39 cellular contexts compared by ENCODE assay signal in genomic region chr2:155867564-155867963, GRCh38.
"Had no signal": no experiment of that assay in that cellular context is flagged by ENCODE, and none has a peak within 500 bp of the region (broad histone marks: within the 10 kb centered on the region; RNA-seq: fewer than 3 reads in every experiment).

No MANE protein-coding gene starts in this region.

- H3K4me1 Mint-ChIP-seq: activated naive CD4-positive, alpha-beta T cell treated with anti-CD3 and anti-CD28 coated beads, Interleukin-2, amount 10 ng/mL, durations not matched to agents 7 days and 5 days; activated naive CD4-positive, alpha-beta T cell treated with anti-CD3 and anti-CD28 coated beads, Interleukin-2, amount 50 U/mL, for 24 hours; activated naive CD8-positive, alpha-beta T cell treated with anti-CD3 and anti-CD28 coated beads for 36 hours; activated naive CD8-positive, alpha-beta T cell treated with anti-CD3 and anti-CD28 coated beads, Interleukin-2, amount 10 ng/mL, durations not matched to agents 7 days and 5 days; activated naive CD8-positive, alpha-beta T cell treated with anti-CD3 and anti-CD28 coated beads, Interleukin-2, amount 50 U/mL, for 24 hours; activated T-helper 17 cell treated with anti-CD3 and anti-CD28 coated beads, Interleukin-2, amount 50 U/mL, for 72 hours; central memory CD8-positive, alpha-beta T cell had no signal

- ATAC-seq: activated naive CD4-positive, alpha-beta T cell treated with anti-CD3 and anti-CD28 coated beads, Interleukin-2, amount 50 U/mL, for 72 hours; activated naive CD8-positive, alpha-beta T cell treated with anti-CD3 and anti-CD28 coated beads, Interleukin-2, amount 50 U/mL, for 24 hours; activated T-cell treated with anti-CD3 and anti-CD28 coated beads, Interleukin-2, amount 50 U/mL, for 4 hours; activated T-cell treated with anti-CD3 and anti-CD28 coated beads, Interleukin-2, amount 50 U/mL, for 72 hours; activated T-helper 17 cell treated with anti-CD3 and anti-CD28 coated beads, Interleukin-2, amount 50 U/mL, for 72 hours; body of pancreas had no signal

- H3K27me3 ChIP-seq: adrenal gland, ascending aorta, body of pancreas, brain microvascular endothelial cell, breast epithelium, cardiac muscle cell had no signal

- DNase-seq: activated effector memory CD4-positive, alpha-beta T cell treated with anti-CD3 and anti-CD28 coated beads, Interleukin-2, amount 50 U/mL, for 16 hours; activated effector memory CD4-positive, alpha-beta T cell treated with Interleukin-2 at 50 U/mL for 16 hours; activated gamma-delta T cell; activated gamma-delta T cell treated with Interleukin-2 at 50 U/mL for 16 hours; activated naive CD4-positive, alpha-beta T cell; activated naive CD4-positive, alpha-beta T cell treated with anti-CD3 and anti-CD28 coated beads, Interleukin-2, amount 10 ng/mL, durations not matched to agents 7 days and 5 days; activated naive CD4-positive, alpha-beta T cell treated with anti-CD3 and anti-CD28 coated beads, Interleukin-2, amount 50 U/mL, for 16 hours; activated naive CD4-positive, alpha-beta T cell treated with Interleukin-2 at 50 U/mL for 16 hours; activated naive CD8-positive, alpha-beta T cell treated with anti-CD3 and anti-CD28 coated beads for 36 hours; activated naive CD8-positive, alpha-beta T cell treated with anti-CD3 and anti-CD28 coated beads, Interleukin-2, amount 10 ng/mL, durations not matched to agents 7 days and 5 days; activated naive CD8-positive, alpha-beta T cell treated with anti-CD3 and anti-CD28 coated beads, Interleukin-2, amount 50 U/mL, for 24 hours; activated T-cell treated with anti-CD3 and anti-CD28 coated beads, Interleukin-2, amount 50 U/mL, for 1 hour; activated T-cell treated with anti-CD3 and anti-CD28 coated beads, Interleukin-2, amount 50 U/mL, for 24 hours; activated T-cell treated with anti-CD3 and anti-CD28 coated beads, Interleukin-2, amount 50 U/mL, for 4 hours; activated T-cell treated with anti-CD3 and anti-CD28 coated beads, Interleukin-2, amount 50 U/mL, for 48 hours; activated T-cell treated with anti-CD3 and anti-CD28 coated beads, Interleukin-2, amount 50 U/mL, for 72 hours; adrenal gland; amniotic stem cell; amygdala; anterior cingulate cortex; aorta; body of pancreas; brain microvascular endothelial cell; caudate nucleus; central memory CD4-positive, alpha-beta T cell; cerebellar nuclear complex had no signal

- H3K27ac Mint-ChIP-seq: activated naive CD4-positive, alpha-beta T cell treated with anti-CD3 and anti-CD28 coated beads, Interleukin-2, amount 10 ng/mL, durations not matched to agents 7 days and 5 days; activated naive CD4-positive, alpha-beta T cell treated with anti-CD3 and anti-CD28 coated beads, Interleukin-2, amount 50 U/mL, for 24 hours; activated naive CD4-positive, alpha-beta T cell treated with anti-CD3 and anti-CD28 coated beads, Interleukin-2, amount 50 U/mL, for 72 hours; activated naive CD8-positive, alpha-beta T cell; activated naive CD8-positive, alpha-beta T cell treated with anti-CD3 and anti-CD28 coated beads for 36 hours; activated naive CD8-positive, alpha-beta T cell treated with anti-CD3 and anti-CD28 coated beads, Interleukin-2, amount 10 ng/mL, durations not matched to agents 7 days and 5 days; activated naive CD8-positive, alpha-beta T cell treated with anti-CD3 and anti-CD28 coated beads, Interleukin-2, amount 50 U/mL, for 24 hours; activated T-cell treated with anti-CD3 and anti-CD28 coated beads, Interleukin-2, amount 50 U/mL, for 24 hours; activated T-cell treated with anti-CD3 and anti-CD28 coated beads, Interleukin-2, amount 50 U/mL, for 72 hours; activated T-helper 1 cell treated with anti-CD3 and anti-CD28 coated beads, Interleukin-12 subunit alpha, Interleukin-12 subunit beta, Interleukin-2, Interleukin-4 antibody, amounts not matched to agents 30 ng/mL and 10 ng/mL and 1 ng/mL, durations not matched to agents 14 hours and 24 hours and 36 hours; activated T-helper 17 cell treated with anti-CD3 and anti-CD28 coated beads, Interleukin-2, amount 50 U/mL, for 72 hours; activated T-helper 2 cell treated with anti-CD3 and anti-CD28 coated beads, Interferon-gamma antibody, Interleukin-2, Interleukin-4, amounts not matched to agents 10 μg/mL and 5 μg/mL and 100 μg/mL, durations not matched to agents 14 hours and 24 hours and 36 hours; brain had no signal

- H3K9me3 ChIP-seq: adrenal gland, ascending aorta, body of pancreas, breast epithelium had no signal

- H3K9me3 Mint-ChIP-seq: activated naive CD4-positive, alpha-beta T cell treated with anti-CD3 and anti-CD28 coated beads, Interleukin-2, amount 50 U/mL, for 24 hours; activated naive CD8-positive, alpha-beta T cell treated with anti-CD3 and anti-CD28 coated beads for 36 hours; activated naive CD8-positive, alpha-beta T cell treated with anti-CD3 and anti-CD28 coated beads, Interleukin-2, amount 10 ng/mL, durations not matched to agents 7 days and 5 days; activated naive CD8-positive, alpha-beta T cell treated with anti-CD3 and anti-CD28 coated beads, Interleukin-2, amount 50 U/mL, for 24 hours; activated T-cell treated with anti-CD3 and anti-CD28 coated beads, Interleukin-2, amount 50 U/mL, for 24 hours; activated T-cell treated with anti-CD3 and anti-CD28 coated beads, Interleukin-2, amount 50 U/mL, for 72 hours; activated T-helper 1 cell treated with anti-CD3 and anti-CD28 coated beads, Interleukin-12 subunit alpha, Interleukin-12 subunit beta, Interleukin-2, Interleukin-4 antibody, amounts not matched to agents 30 ng/mL and 10 ng/mL and 1 ng/mL, durations not matched to agents 14 hours and 24 hours and 36 hours; activated T-helper 17 cell treated with anti-CD3 and anti-CD28 coated beads, Interleukin-2, amount 50 U/mL, for 72 hours; activated T-helper 2 cell treated with anti-CD3 and anti-CD28 coated beads, Interferon-gamma antibody, Interleukin-2, Interleukin-4, amounts not matched to agents 10 μg/mL and 5 μg/mL and 100 μg/mL, durations not matched to agents 14 hours and 24 hours and 36 hours; brain had no signal

- H3K4me3 Mint-ChIP-seq: activated naive CD4-positive, alpha-beta T cell treated with anti-CD3 and anti-CD28 coated beads, Interleukin-2, amount 10 ng/mL, durations not matched to agents 7 days and 5 days; activated naive CD4-positive, alpha-beta T cell treated with anti-CD3 and anti-CD28 coated beads, Interleukin-2, amount 50 U/mL, for 24 hours; activated naive CD8-positive, alpha-beta T cell; activated naive CD8-positive, alpha-beta T cell treated with anti-CD3 and anti-CD28 coated beads for 36 hours; activated naive CD8-positive, alpha-beta T cell treated with anti-CD3 and anti-CD28 coated beads, Interleukin-2, amount 10 ng/mL, durations not matched to agents 7 days and 5 days; activated naive CD8-positive, alpha-beta T cell treated with anti-CD3 and anti-CD28 coated beads, Interleukin-2, amount 50 U/mL, for 24 hours; activated T-cell treated with anti-CD3 and anti-CD28 coated beads, Interleukin-2, amount 50 U/mL, for 24 hours; activated T-cell treated with anti-CD3 and anti-CD28 coated beads, Interleukin-2, amount 50 U/mL, for 4 hours; activated T-cell treated with anti-CD3 and anti-CD28 coated beads, Interleukin-2, amount 50 U/mL, for 72 hours; activated T-helper 1 cell treated with anti-CD3 and anti-CD28 coated beads, Interleukin-12 subunit alpha, Interleukin-12 subunit beta, Interleukin-2, Interleukin-4 antibody, amounts not matched to agents 30 ng/mL and 10 ng/mL and 1 ng/mL, durations not matched to agents 14 hours and 24 hours and 36 hours; activated T-helper 17 cell treated with anti-CD3 and anti-CD28 coated beads, Interleukin-2, amount 50 U/mL, for 72 hours; central memory CD8-positive, alpha-beta T cell had no signal

- H3K27ac ChIP-seq: adrenal gland, ascending aorta, body of pancreas, brain microvascular endothelial cell, breast epithelium, cardiac muscle cell had no signal

- H3K4me1 ChIP-seq: adrenal gland, ascending aorta, body of pancreas, breast epithelium had no signal

- H3K27me3 Mint-ChIP-seq: activated naive CD4-positive, alpha-beta T cell treated with anti-CD3 and anti-CD28 coated beads, Interleukin-2, amount 10 ng/mL, durations not matched to agents 7 days and 5 days; activated naive CD8-positive, alpha-beta T cell; activated naive CD8-positive, alpha-beta T cell treated with anti-CD3 and anti-CD28 coated beads for 36 hours; activated naive CD8-positive, alpha-beta T cell treated with anti-CD3 and anti-CD28 coated beads, Interleukin-2, amount 10 ng/mL, durations not matched to agents 7 days and 5 days; activated naive CD8-positive, alpha-beta T cell treated with anti-CD3 and anti-CD28 coated beads, Interleukin-2, amount 50 U/mL, for 24 hours; activated T-cell treated with anti-CD3 and anti-CD28 coated beads, Interleukin-2, amount 50 U/mL, for 24 hours; activated T-helper 17 cell treated with anti-CD3 and anti-CD28 coated beads, Interleukin-2, amount 50 U/mL, for 72 hours; brain; central memory CD8-positive, alpha-beta T cell had no signal

- H3K4me3 ChIP-seq: adrenal gland, ascending aorta, body of pancreas, breast epithelium, cardiac muscle cell had no signal

- H3K36me3 Mint-ChIP-seq: activated naive CD4-positive, alpha-beta T cell treated with anti-CD3 and anti-CD28 coated beads, Interleukin-2, amount 10 ng/mL, durations not matched to agents 7 days and 5 days; activated naive CD4-positive, alpha-beta T cell treated with anti-CD3 and anti-CD28 coated beads, Interleukin-2, amount 50 U/mL, for 24 hours; activated naive CD4-positive, alpha-beta T cell treated with anti-CD3 and anti-CD28 coated beads, Interleukin-2, amount 50 U/mL, for 72 hours; activated naive CD8-positive, alpha-beta T cell; activated naive CD8-positive, alpha-beta T cell treated with anti-CD3 and anti-CD28 coated beads for 36 hours; activated naive CD8-positive, alpha-beta T cell treated with anti-CD3 and anti-CD28 coated beads, Interleukin-2, amount 10 ng/mL, durations not matched to agents 7 days and 5 days; brain had no signal

- FAIRE-seq: astrocyte, bronchial epithelial cell had no signal

- H3K36me3 ChIP-seq: adrenal gland, ascending aorta, brain microvascular endothelial cell, breast epithelium, cardiac muscle cell had no signal
